ENCODE assay signal across 23 cellular contexts in genomic region chr18:58499527-58499926, GRCh38.
"Had no signal": no experiment of that assay in that cellular context is flagged by ENCODE, and none has a peak within 500 bp of the region (broad histone marks: within the 10 kb centered on the region; RNA-seq: fewer than 3 reads in every experiment).

No MANE protein-coding gene starts in this region.

- H3K36me3 ChIP-seq: lower lobe of right lung, neutrophil, sigmoid colon, suprapubic skin, thyroid gland had no signal

- DNase-seq: central memory CD4-positive, alpha-beta T cell; cortex of kidney; dorsolateral prefrontal cortex; effector CD8-positive, alpha-beta T cell; gastrocnemius medialis; glutamatergic neuron; immature natural killer cell; left ventricle myocardium inferior; lower lobe of right lung; mesenchymal stem cell; midbrain; naive B cell; nephron progenitor cell; sigmoid colon; stimulated activated CD4-positive, alpha-beta T cell treated with anti-CD3 and anti-CD28 coated beads, Interleukin-12 subunit alpha, Interleukin-12 subunit beta, amount 100 ng/mL, for 4 hours; stimulated activated naive CD4-positive, alpha-beta T cell treated with Interleukin-2 at 50 U/mL for 16 hours; thyroid gland had no signal

- H3K27ac ChIP-seq: dorsolateral prefrontal cortex, gastrocnemius medialis, left ventricle myocardium inferior, lower lobe of right lung, neutrophil, sigmoid colon, skin epidermis, suprapubic skin, thyroid gland had no signal

- H3K4me1 ChIP-seq: lower lobe of right lung, thyroid gland had no signal

- FAIRE-seq: endometrium, keratinocyte had no signal

- H3K4me3 ChIP-seq: dorsolateral prefrontal cortex, esophagus muscularis mucosa, gastrocnemius medialis, left ventricle myocardium inferior, lower lobe of right lung, sigmoid colon, skin epidermis, suprapubic skin, thyroid gland had no signal

- H3K9me3 ChIP-seq: esophagus muscularis mucosa, gastrocnemius medialis, left ventricle myocardium inferior, lower lobe of right lung, neutrophil, sigmoid colon, suprapubic skin, thyroid gland had no signal

- H3K27me3 ChIP-seq: esophagus muscularis mucosa, gastrocnemius medialis, sigmoid colon, suprapubic skin, thyroid gland had no signal

- ATAC-seq: gastrocnemius medialis, lower lobe of right lung had no signal
